In genomic region chr15:40743921-40744809, GRCh38 we compare ENCODE assay signal across 10 cellular contexts. TPM values are rescaled to one million over a fixed set of nuclear protein-coding genes. Genes with fewer than 3 reads are reported as not detected.
DNase-seq lines count a peak whose midpoint lies in the region; ATAC-seq and TF ChIP-seq lines count a peak whose summit lies in the region.
"Had no signal": no experiment of that assay in that cellular context is flagged by ENCODE, and none has a peak within 500 bp of the region (broad histone marks: within the 10 kb centered on the region; RNA-seq: fewer than 3 reads in every experiment).

No MANE protein-coding gene starts in this region.

- no peaks in the 10 kb centered on the region for H3K27me3 Mint-ChIP-seq in T-helper 17 cell

- peak; percentile 35 for TF ChIP-seq CTCF in choroid plexus epithelial cell (conservative IDR thresholded peaks at IDR 0.05; ENCODE audit: low read depth, low read length)
- no peak for TF ChIP-seq CTCF in gastrocnemius medialis (IDR thresholded peaks at IDR 0.05 in 4 of 5, conservative IDR thresholded peaks at IDR 0.05 in 1 of 5)
- TF ChIP-seq CTCF in transverse colon (IDR thresholded peaks at IDR 0.05) = no peak

- peak overlapping the region in 3 of 4 donors; percentile 35 to 61 (median 37) for H3K27ac ChIP-seq in gastrocnemius medialis
- H3K27ac ChIP-seq in transverse colon = no peak overlapping the region
- H3K27ac ChIP-seq: pancreas had no signal

- TF ChIP-seq POLR2A in gastrocnemius medialis (IDR thresholded peaks at IDR 0.05) (no peak), transverse colon (IDR thresholded peaks at IDR 0.05) (no peak)

- WGBS in transverse colon (ENCODE audit: low coverage in 1 of 2), 2 donors = 60 to 72% methylated on average over 2 to 12 of the region's 12 CpGs

- TF ChIP-seq EP300 in transverse colon (IDR thresholded peaks at IDR 0.05; ENCODE audit: low read depth) = no peak

- no peak overlapping the region for H3K4me3 ChIP-seq in choroid plexus epithelial cell (ENCODE audit: low read depth, low read length)
- no peak overlapping the region for H3K4me3 ChIP-seq in gastrocnemius medialis
- no peak overlapping the region for H3K4me3 ChIP-seq in transverse colon
- H3K4me3 ChIP-seq: pancreas had no signal

- peak overlapping the region; percentile 87 for H3K27ac Mint-ChIP-seq in T-helper 17 cell

- H3K9me3 ChIP-seq in T-helper 17 cell (ENCODE audit: control insufficient read depth, low read length, poor library complexity, severe bottlenecking) (no peaks in the 10 kb centered on the region), gastrocnemius medialis (no peaks in the 10 kb centered on the region), transverse colon (no peaks in the 10 kb centered on the region)
- H3K9me3 ChIP-seq: pancreas had no signal

- peaks cover 11% of the 10 kb centered on the region for H3K4me1 Mint-ChIP-seq in T-helper 17 cell

- no peaks in the 10 kb centered on the region for H3K36me3 Mint-ChIP-seq in T-helper 17 cell (ENCODE audit: low read depth)

- in situ Hi-C loops in gastrocnemius medialis (cut with MboI; ENCODE audit: low sequenced_read_pairs in 4 of 4) (no loop called here), transverse colon (cut with MboI; ENCODE audit: low pct_ligation_motif_present in 1 of 4, low pct_unique_long_range_greater_than_20kb in 1 of 4, low sequenced_read_pairs in 3 of 4) (no loop called here)

- peak overlapping the region; percentile 72 for H3K4me3 Mint-ChIP-seq in T-helper 17 cell

- H3K36me3 ChIP-seq in gastrocnemius medialis = peaks cover 0 to 42% of the 10 kb centered on the region in 2 donors
- peaks cover 0 to 40% (median 17%) of the 10 kb centered on the region in 4 donors for H3K36me3 ChIP-seq in transverse colon

- H3K4me1 ChIP-seq in gastrocnemius medialis (peaks cover 18 to 20% of the 10 kb centered on the region in 2 donors), transverse colon (peaks cover 0 to 3% (median 0%) of the 10 kb centered on the region in 4 donors)
- H3K4me1 ChIP-seq: pancreas had no signal

- H3K27me3 ChIP-seq in gastrocnemius medialis (no peaks in the 10 kb centered on the region), transverse colon (no peaks in the 10 kb centered on the region)
- H3K27me3 ChIP-seq: pancreas had no signal

- DNase-seq in GOT3 (lab: John Stamatoyannopoulos, UW) (peak; percentile 22), T-helper 17 cell (peak; percentile 48 to 63 (median 56)), choroid plexus epithelial cell (ENCODE audit: low read depth) (peak; percentile 77), gastrocnemius medialis (no peak), NCI-H774 (lab: John Stamatoyannopoulos, UW) (no peak), transverse colon (no peak), putamen (ENCODE audit: low spot score) (no peak)
- DNase-seq: pancreas had no signal

- intact Hi-C loops in gastrocnemius medialis (cut with DNase I; ENCODE audit: low total_unique reads) (no loop called here), transverse colon (cut with DNase I; ENCODE audit: low total_unique reads) (no loop called here)

- ATAC-seq in T-helper 17 cell (peak; percentile 99), gastrocnemius medialis (peak in 1 of 2 donors; percentile 25), HG03378 (IDR thresholded peaks at IDR 0.05; ENCODE audit: unreplicated experiment) (no peak)
- ATAC-seq: Panc1 had no signal

RNA-seq across cellular contexts. Expression of gene RMDN3, which starts 10.9 kb away (rescaled TPM):
- 10 to 100 TPM; 31.4 to 33.1 TPM for total RNA-seq in T-helper 17 cell
- total RNA-seq in gastrocnemius medialis = 10 to 100 TPM; 12.7 to 55.3 (median 19.6) TPM
- total RNA-seq in transverse colon = 100 to 1,000 TPM in 1 of 4 donors, 10 to 100 TPM in 3; 16.5 to 131 (median 32.7) TPM

RNA-seq across cellular contexts. Expression of gene GCHFR, which starts 19.7 kb away (rescaled TPM):
- total RNA-seq in T-helper 17 cell = 10 to 100 TPM; 16.4 to 20.5 TPM
- total RNA-seq in gastrocnemius medialis = 10 to 100 TPM in 3 of 4 donors, under 1 TPM in 1; 0.49 to 16.9 (median 14.4) TPM
- total RNA-seq in transverse colon = 10 to 100 TPM; 22.5 to 58.5 (median 46.5) TPM

RNA-seq across cellular contexts. Expression of gene C15orf62, which starts 25.6 kb away (rescaled TPM):
- total RNA-seq in T-helper 17 cell (1 to 10 TPM in 1 of 2 donors, under 1 TPM in 1; 0.89 to 1.2 TPM), gastrocnemius medialis (under 1 TPM in 2 of 4 donors, not detected in 2; 0.09 to 0.49 TPM), transverse colon (under 1 TPM in 2 of 4 donors, not detected in 2; 0.14 to 0.32 TPM)

RNA-seq across cellular contexts. Expression of gene RAD51, which starts 49.2 kb away (rescaled TPM):
- 1 to 10 TPM; 1.5 to 2.0 TPM for total RNA-seq in T-helper 17 cell
- under 1 TPM in 3 of 4 donors, not detected in 1; 0.56 to 0.75 (median 0.60) TPM for total RNA-seq in gastrocnemius medialis
- total RNA-seq in transverse colon = 10 to 100 TPM in 1 of 4 donors, 1 to 10 TPM in 3; 1.1 to 31.6 (median 1.8) TPM

Comparison
In these comparisons a context has a peak if more than half of its experiments do, and no peak if none do; other contexts are left out.
1. DNase-seq: peak in GOT3 (single experiment), T-helper 17 cell (3 of 3) and choroid plexus epithelial cell (single experiment); none in gastrocnemius medialis (0 of 2), NCI-H774 (single experiment), transverse colon (single experiment) and putamen (single experiment).
2. H3K27ac ChIP-seq: peak in gastrocnemius medialis (3 of 4); none in transverse colon (0 of 4).